Comparison of ENCODE assay signal across 7 cellular contexts in the genomic region with DNA sequence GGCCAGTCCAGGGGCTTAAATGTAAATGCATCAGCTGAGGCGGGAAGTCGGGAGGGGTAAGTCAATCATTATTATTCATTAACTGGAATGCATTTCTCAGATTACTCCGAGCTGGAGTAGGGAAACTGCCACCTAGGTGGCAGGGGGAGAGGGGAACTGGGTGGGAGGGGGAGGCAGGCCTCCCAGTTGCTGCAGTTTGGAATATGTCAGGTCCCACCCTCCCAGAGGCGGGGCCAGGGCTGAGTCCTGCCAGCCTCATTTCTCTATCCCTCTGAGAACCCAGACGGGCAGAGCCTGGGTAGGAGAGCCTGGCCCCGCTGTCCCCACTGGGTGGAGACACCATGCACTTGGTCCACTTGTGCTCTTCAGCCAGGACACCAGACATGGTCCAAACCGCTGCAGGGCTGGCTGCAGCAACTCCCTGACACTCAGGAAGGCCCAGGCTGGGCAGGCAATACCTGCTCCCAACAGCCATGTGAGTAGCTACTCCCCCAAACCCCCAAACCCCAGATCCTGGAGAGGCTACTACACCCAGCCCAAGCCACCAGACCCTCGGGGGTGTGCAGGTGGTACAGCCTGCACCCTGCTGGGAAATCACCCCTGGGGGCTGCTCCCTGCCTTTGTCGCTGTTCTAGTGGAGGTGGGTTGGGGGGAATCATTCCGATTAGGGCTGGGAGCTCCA. TPM values are rescaled to one million over a fixed set of nuclear protein-coding genes. Genes with fewer than 3 reads are reported as not detected.
A peak's percentile ranks its signal among the peaks of the same experiment; 100 is the strongest.
DNase-seq lines count a peak whose midpoint lies in the region; ATAC-seq and TF ChIP-seq lines count a peak whose summit lies in the region.

Gene GPBAR1, plus strand, starts transcription at position 274 of the 682 bp plus-strand sequence. CDS start 1,710 bp downstream, outside the sequence.

- intact Hi-C loops in left lung (cut with DNase I): loop anchor here in 1 of 2 donors (5.0 kb wide), 1 partner anchor 79 kb away; no protein-coding TSS in a partner anchor

- DNase-seq in left lung: peak in 1 of 2 donors; percentile 56
- no peak for DNase-seq in stimulated activated naive CD8-positive, alpha-beta T cell treated with anti-CD3 and anti-CD28 coated beads, Interleukin-15, amount 100 ng/mL, for 72 hours
- no peak for DNase-seq in dedifferentiated amniotic fluid mesenchymal stem cell (ENCODE audit: extremely low spot score)
- DNase-seq in midbrain (lab: John Stamatoyannopoulos, UW): no peak

- no peak for TF ChIP-seq CTCF in left lung (IDR thresholded peaks at IDR 0.05)

- H3K27me3 Mint-ChIP-seq in IgD-negative memory B cell: no peaks in the 10 kb centered on the region
- H3K27me3 Mint-ChIP-seq in activated T-helper 17 cell treated with anti-CD3 and anti-CD28 coated beads, Interleukin-2, amount 50 U/mL, for 72 hours: no peaks in the 10 kb centered on the region
- no peaks in the 10 kb centered on the region for H3K27me3 Mint-ChIP-seq in stimulated activated naive CD8-positive, alpha-beta T cell treated with anti-CD3 and anti-CD28 coated beads, Interleukin-15, amount 100 ng/mL, for 72 hours

- H3K4me1 ChIP-seq in left lung: peaks cover 20 to 79% of the 10 kb centered on the region in 2 donors

- H3K4me1 Mint-ChIP-seq in IgD-negative memory B cell: peaks cover 20 to 39% (median 28%) of the 10 kb centered on the region in 3 donors
- H3K4me1 Mint-ChIP-seq in activated T-helper 17 cell treated with anti-CD3 and anti-CD28 coated beads, Interleukin-2, amount 50 U/mL, for 72 hours: peaks cover 12% of the 10 kb centered on the region
- peaks cover 64% of the 10 kb centered on the region for H3K4me1 Mint-ChIP-seq in stimulated activated naive CD8-positive, alpha-beta T cell treated with anti-CD3 and anti-CD28 coated beads, Interleukin-15, amount 100 ng/mL, for 72 hours

- H3K4me3 ChIP-seq in left lung: no peak within 1 kb of the TSS

- H3K27ac ChIP-seq in left lung: peak within 1 kb of the TSS; percentile 77 to 82

- no peaks in the 10 kb centered on the region for H3K9me3 Mint-ChIP-seq in IgD-negative memory B cell
- H3K9me3 Mint-ChIP-seq in activated T-helper 17 cell treated with anti-CD3 and anti-CD28 coated beads, Interleukin-2, amount 50 U/mL, for 72 hours: no peaks in the 10 kb centered on the region
- H3K9me3 Mint-ChIP-seq in stimulated activated naive CD8-positive, alpha-beta T cell treated with anti-CD3 and anti-CD28 coated beads, Interleukin-15, amount 100 ng/mL, for 72 hours: no peaks in the 10 kb centered on the region

- H3K36me3 Mint-ChIP-seq in IgD-negative memory B cell: peaks cover 1% of the 10 kb centered on the region
- peaks cover 39% of the 10 kb centered on the region for H3K36me3 Mint-ChIP-seq in activated T-helper 17 cell treated with anti-CD3 and anti-CD28 coated beads, Interleukin-2, amount 50 U/mL, for 72 hours (ENCODE audit: low read depth)

- peak within 1 kb of the TSS in 3 of 4 donors; percentile 7 to 87 (median 83) for H3K4me3 Mint-ChIP-seq in IgD-negative memory B cell
- H3K4me3 Mint-ChIP-seq in activated T-helper 17 cell treated with anti-CD3 and anti-CD28 coated beads, Interleukin-2, amount 50 U/mL, for 72 hours: no peak within 1 kb of the TSS
- no peak within 1 kb of the TSS for H3K4me3 Mint-ChIP-seq in stimulated activated naive CD8-positive, alpha-beta T cell treated with anti-CD3 and anti-CD28 coated beads, Interleukin-15, amount 100 ng/mL, for 72 hours

- H3K27ac Mint-ChIP-seq in IgD-negative memory B cell: peak within 1 kb of the TSS; percentile 54 to 98 (median 84)
- peak within 1 kb of the TSS; percentile 63 for H3K27ac Mint-ChIP-seq in activated T-helper 17 cell treated with anti-CD3 and anti-CD28 coated beads, Interleukin-2, amount 50 U/mL, for 72 hours
- H3K27ac Mint-ChIP-seq in stimulated activated naive CD8-positive, alpha-beta T cell treated with anti-CD3 and anti-CD28 coated beads, Interleukin-15, amount 100 ng/mL, for 72 hours: peak within 1 kb of the TSS; percentile 52 to 96

- peaks cover 0 to 50% of the 10 kb centered on the region in 2 donors for H3K36me3 ChIP-seq in left lung

- H3K9me3 ChIP-seq in left lung: no peaks in the 10 kb centered on the region

- H3K27me3 ChIP-seq in left lung: no peaks in the 10 kb centered on the region

- no peak for ATAC-seq in activated T-helper 17 cell treated with anti-CD3 and anti-CD28 coated beads, Interleukin-2, amount 50 U/mL, for 72 hours (replicated peaks)
- ATAC-seq in left lung: peak; percentile 55
- no peak for ATAC-seq in stimulated activated naive CD8-positive, alpha-beta T cell treated with anti-CD3 and anti-CD28 coated beads, Interleukin-15, amount 100 ng/mL, for 72 hours
- ATAC-seq in HG02852 (IDR thresholded peaks at IDR 0.05; ENCODE audit: unreplicated experiment): no peak

RNA-seq across cellular contexts. Expression of gene GPBAR1, which starts in this region (rescaled TPM):
- polyA plus RNA-seq in IgD-negative memory B cell: 0.64 TPM
- 1 to 10 TPM; 1.3 to 1.4 TPM for total RNA-seq in activated T-helper 17 cell treated with anti-CD3 and anti-CD28 coated beads, Interleukin-2, amount 50 U/mL, for 72 hours
- 1 to 10 TPM; 1.7 to 4.3 TPM for total RNA-seq in left lung

Comparison
In these comparisons a context has a peak if more than half of its experiments do, and no peak if none do; other contexts are left out.
1. H3K4me3 Mint-ChIP-seq: peak in IgD-negative memory B cell (3 of 4); none in activated T-helper 17 cell treated with anti-CD3 and anti-CD28 coated beads, Interleukin-2, amount 50 U/mL, for 72 hours (single experiment) and stimulated activated naive CD8-positive, alpha-beta T cell treated with anti-CD3 and anti-CD28 coated beads, Interleukin-15, amount 100 ng/mL, for 72 hours (0 of 2).
2. Peak in every context shown above with its lines, with median percentiles within 50 percentile points of each other: H3K27ac Mint-ChIP-seq.